In genomic region chr12:109279525-109279924, GRCh38 we compare ENCODE assay signal across 1 cellular context.
TF ChIP-seq lines count a peak whose summit lies in the region.

No MANE protein-coding gene starts in this region.

TF ChIP-seq in IMR-90, 13 proteins besides CTCF, POLR2A, EP300 and RAD21 (continued from another document):
- no peak for TF ChIP-seq USF2 (IDR thresholded peaks at IDR 0.05; ENCODE audit: low read depth, low read length)
- TF ChIP-seq SMC3 (IDR thresholded peaks at IDR 0.05; ENCODE audit: low read depth, low read length): no peak
- TF ChIP-seq MAZ (IDR thresholded peaks at IDR 0.05; ENCODE audit: borderline replicate concordance, low read depth, low read length): no peak
- TF ChIP-seq CEBPB (IDR thresholded peaks at IDR 0.05; ENCODE audit: low read depth, low read length): no peak
